ENCODE assay signal across 10 cellular contexts in genomic region chr9:89690334-89690912, GRCh38.
A peak's percentile ranks its signal among the peaks of the same experiment; 100 is the strongest.
DNase-seq lines count a peak whose midpoint lies in the region; ATAC-seq, FAIRE-seq and TF ChIP-seq lines count a peak whose summit lies in the region.
"Had no signal": no experiment of that assay in that cellular context is flagged by ENCODE, and none has a peak within 500 bp of the region (broad histone marks: within the 10 kb centered on the region; RNA-seq: fewer than 3 reads in every experiment).

No MANE protein-coding gene starts in this region.

- no peak for DNase-seq in GM12892 (ENCODE audit: insufficient read length)
- no peak for DNase-seq in activated T-helper 2 cell treated with anti-CD3 and anti-CD28 coated beads, Interferon-gamma antibody, Interleukin-2, Interleukin-4, amounts not matched to agents 10 μg/mL and 5 μg/mL and 100 μg/mL, durations not matched to agents 14 hours and 24 hours and 36 hours (ENCODE audit: low spot score)
- no peak for DNase-seq in stimulated activated CD4-positive, alpha-beta T cell treated with anti-CD3 and anti-CD28 coated beads, Interleukin-4, amount 100 ng/mL, for 4 hours
- DNase-seq in neuronal stem cell (ENCODE audit: low spot score), result no peak
- DNase-seq in GM03348 (ENCODE audit: low spot score), result no peak
- no peak for DNase-seq in erythroblast (lab: John Stamatoyannopoulos, UW)
- DNase-seq: effector memory CD4-positive, alpha-beta T cell had no signal

- no peak overlapping the region for H3K4me2 ChIP-seq in neuronal stem cell (ENCODE audit: insufficient read depth, low read length, poor library complexity, severe bottlenecking)

- H3K4me1 ChIP-seq in neuronal stem cell (ENCODE audit: control insufficient read depth in 2 of 2, insufficient read depth in 1 of 2, low read depth in 1 of 2, low read length in 2 of 2), result peaks cover 3 to 7% of the 10 kb centered on the region in 2 donors

- no peak overlapping the region for H2BK15ac ChIP-seq in neuronal stem cell (ENCODE audit: low read length)

- H3K27ac ChIP-seq in neuronal stem cell (replicated peaks; ENCODE audit: low read length), result no peak overlapping the region
- H3K27ac ChIP-seq: RWPE1 had no signal

- peaks cover 34% of the 10 kb centered on the region for H3K4me1 Mint-ChIP-seq in activated T-helper 2 cell treated with anti-CD3 and anti-CD28 coated beads, Interferon-gamma antibody, Interleukin-2, Interleukin-4, amounts not matched to agents 10 μg/mL and 5 μg/mL and 100 μg/mL, durations not matched to agents 14 hours and 24 hours and 36 hours (ENCODE audit: low read depth)

- no peaks in the 10 kb centered on the region for H3K9me3 ChIP-seq in neuronal stem cell (replicated peaks in 1 of 2; ENCODE audit: control insufficient read depth in 2 of 2, insufficient read depth in 1 of 2, low read depth in 1 of 2, low read length in 2 of 2)

- no CpG with 5 or more reads among the region's 3 CpGs for WGBS in neuronal stem cell (ENCODE audit: extremely low coverage in 2 of 2, insufficient read length in 2 of 2, insufficient replicate concordance in 1 of 2), 2 donors

- ATAC-seq in GM19438 (IDR thresholded peaks at IDR 0.05; ENCODE audit: low read depth, unreplicated experiment) (peak; percentile 77), HG03097 (IDR thresholded peaks at IDR 0.05; ENCODE audit: low FRiP score, unreplicated experiment) (peak; percentile 85)

- H2BK12ac ChIP-seq in neuronal stem cell (ENCODE audit: low read length), result no peak overlapping the region

- intact Hi-C loops in activated T-helper 2 cell treated with anti-CD3 and anti-CD28 coated beads, Interferon-gamma antibody, Interleukin-2, Interleukin-4, amounts not matched to agents 10 μg/mL and 5 μg/mL and 100 μg/mL, durations not matched to agents 14 hours and 24 hours and 36 hours (cut with micrococcal nuclease), result no loop called here

- H3K27ac Mint-ChIP-seq in activated T-helper 2 cell treated with anti-CD3 and anti-CD28 coated beads, Interferon-gamma antibody, Interleukin-2, Interleukin-4, amounts not matched to agents 10 μg/mL and 5 μg/mL and 100 μg/mL, durations not matched to agents 14 hours and 24 hours and 36 hours, result peak overlapping the region; percentile 58

- H3K36me3 Mint-ChIP-seq in activated T-helper 2 cell treated with anti-CD3 and anti-CD28 coated beads, Interferon-gamma antibody, Interleukin-2, Interleukin-4, amounts not matched to agents 10 μg/mL and 5 μg/mL and 100 μg/mL, durations not matched to agents 14 hours and 24 hours and 36 hours (ENCODE audit: low read depth), result no peaks in the 10 kb centered on the region

- H3K18ac ChIP-seq in neuronal stem cell (ENCODE audit: low read length), result no peak overlapping the region

- no peak overlapping the region for H2BK5ac ChIP-seq in neuronal stem cell (ENCODE audit: low read length)

- no peak overlapping the region for H4K8ac ChIP-seq in neuronal stem cell (ENCODE audit: low read depth, low read length)

- TF ChIP-seq POLR2A in GM12892 (IDR thresholded peaks at IDR 0.05; ENCODE audit: low read depth, low read length) (no peak), erythroblast (IDR thresholded peaks at IDR 0.05; ENCODE audit: low read length) (no peak)

- no peak overlapping the region for H4K91ac ChIP-seq in neuronal stem cell (ENCODE audit: low read depth, low read length, poor library complexity)

- H2AFZ ChIP-seq in neuronal stem cell (ENCODE audit: low read length), result no peak overlapping the region

- no peak overlapping the region for H3K4ac ChIP-seq in neuronal stem cell (ENCODE audit: low read length)

- FAIRE-seq in GM12892 (lab: Jason Lieb, UNC), result peak; percentile 74

- no peak overlapping the region for H3K4me3 Mint-ChIP-seq in activated T-helper 2 cell treated with anti-CD3 and anti-CD28 coated beads, Interferon-gamma antibody, Interleukin-2, Interleukin-4, amounts not matched to agents 10 μg/mL and 5 μg/mL and 100 μg/mL, durations not matched to agents 14 hours and 24 hours and 36 hours (ENCODE audit: low read depth)

- H3K9ac ChIP-seq in neuronal stem cell (ENCODE audit: low read depth, low read length, poor library complexity), result no peak overlapping the region

- peaks cover 0 to 20% (median 11%) of the 10 kb centered on the region in 3 experiments for H3K27me3 ChIP-seq in neuronal stem cell (ENCODE audit: control insufficient read depth in 3 of 3, insufficient read depth in 3 of 3, low read depth in 1 of 3, low read length in 3 of 3)

- H3K14ac ChIP-seq in neuronal stem cell (ENCODE audit: low read length), result no peak overlapping the region

- H2AK5ac ChIP-seq in neuronal stem cell (ENCODE audit: low read depth, low read length), result no peak overlapping the region

- no peak overlapping the region for H3K4me3 ChIP-seq in neuronal stem cell (ENCODE audit: low read length in 2 of 2)

- H2BK120ac ChIP-seq in neuronal stem cell (ENCODE audit: low read depth, low read length), result no peak overlapping the region

- H3K27me3 Mint-ChIP-seq in activated T-helper 2 cell treated with anti-CD3 and anti-CD28 coated beads, Interferon-gamma antibody, Interleukin-2, Interleukin-4, amounts not matched to agents 10 μg/mL and 5 μg/mL and 100 μg/mL, durations not matched to agents 14 hours and 24 hours and 36 hours (ENCODE audit: low read depth), result no peaks in the 10 kb centered on the region

- no peak overlapping the region for H3K23ac ChIP-seq in neuronal stem cell (ENCODE audit: low read depth, low read length, poor library complexity)

- H3K36me3 ChIP-seq in neuronal stem cell (replicated peaks in 1 of 2; ENCODE audit: control insufficient read depth in 2 of 2, insufficient read depth in 2 of 2, low read length in 2 of 2), result no peaks in the 10 kb centered on the region

- H3K9me3 Mint-ChIP-seq in activated T-helper 2 cell treated with anti-CD3 and anti-CD28 coated beads, Interferon-gamma antibody, Interleukin-2, Interleukin-4, amounts not matched to agents 10 μg/mL and 5 μg/mL and 100 μg/mL, durations not matched to agents 14 hours and 24 hours and 36 hours, result no peaks in the 10 kb centered on the region

- no peaks in the 10 kb centered on the region for H3K79me1 ChIP-seq in neuronal stem cell (ENCODE audit: low read depth, low read length)
